27 cellular contexts compared by ENCODE assay signal in genomic region chr16:24288516-24288915, GRCh38. TPM values are rescaled to one million over a fixed set of nuclear protein-coding genes. Genes with fewer than 3 reads are reported as not detected.
"Had no signal": no experiment of that assay in that cellular context is flagged by ENCODE, and none has a peak within 500 bp of the region (broad histone marks: within the 10 kb centered on the region; RNA-seq: fewer than 3 reads in every experiment).

No MANE protein-coding gene starts in this region.

- FAIRE-seq: endometrium, frontal cortex, small intestine had no signal

- H3K27me3 ChIP-seq: ovary had no signal

- DNase-seq: effector CD8-positive, alpha-beta T cell; heart right ventricle; islet precursor cell; mammary epithelial cell; mucosa of descending colon; naive thymus-derived CD8-positive, alpha-beta T cell; ovary; right cardiac atrium; small intestine; stimulated activated CD4-positive, alpha-beta T cell treated with anti-CD3 and anti-CD28 coated beads, Interleukin-12 subunit alpha, Interleukin-12 subunit beta, amount 100 ng/mL, for 4 hours; stimulated activated naive CD4-positive, alpha-beta T cell; stomach; substantia nigra; trophoblast cell had no signal

- H3K36me3 ChIP-seq: heart right ventricle, ovary, stomach had no signal

- H3K4me3 ChIP-seq: coronary artery, heart right ventricle, mucosa of descending colon, ovary, stomach had no signal

- H3K4me1 ChIP-seq: heart right ventricle, stomach had no signal

- H3K9me3 ChIP-seq: heart right ventricle, mucosa of descending colon, ovary had no signal

- H3K27ac ChIP-seq: coronary artery, heart right ventricle, ovary, stomach had no signal

RNA-seq across cellular contexts. Expression of gene CACNG3, which starts 32.4 kb away (rescaled TPM):
- total RNA-seq: dermis microvascular lymphatic vessel endothelial cell; esophagus mucosa; fibroblast of lung; glomerular endothelial cell; heart right ventricle; left lobe of liver; lower leg skin; mammary epithelial cell; mesenteric fat pad; mucosa of descending colon; naive thymus-derived CD8-positive, alpha-beta T cell; neural crest cell; ovary; progenitor cell of endocrine pancreas; right cardiac atrium; stomach; urinary bladder had no signal
- polyA plus RNA-seq: fibroblast of lung; heart right ventricle; mammary epithelial cell; naive thymus-derived CD8-positive, alpha-beta T cell; ovary; right cardiac atrium; small intestine; stomach; urinary bladder had no signal
